ENCODE assay signal across 1 cellular context in genomic region chr1:20440785-20441200, GRCh38.
TF ChIP-seq lines count a peak whose summit lies in the region.

No MANE protein-coding gene starts in this region.

TF ChIP-seq in K562, 482 proteins besides CTCF, POLR2A, EP300 and RAD21 (continued from another document and continues in another):
- no peak for TF ChIP-seq NKRF (IDR thresholded peaks at IDR 0.05; ENCODE audit: borderline replicate concordance)
- TF ChIP-seq WHSC1 (IDR thresholded peaks at IDR 0.05; ENCODE audit: low read length) = no peak
- TF ChIP-seq AFF1 (IDR thresholded peaks at IDR 0.05; ENCODE audit: low read depth in 1 of 2, partially characterized antibody in 2 of 2) = peak in 1 of 2 experiments; percentile 80
- TF ChIP-seq CBX8 (IDR thresholded peaks at IDR 0.05; ENCODE audit: borderline replicate concordance, extremely low read depth, low read depth, low read length, poor library complexity, severe bottlenecking) = no peak
- TF ChIP-seq E2F5 (CRISPR knock-in tag; IDR thresholded peaks at IDR 0.05) = no peak
- no peak for TF ChIP-seq HSF4 (CRISPR knock-in tag; IDR thresholded peaks at IDR 0.05; ENCODE audit: borderline replicate concordance)
- no peak for TF ChIP-seq PHB (CRISPR knock-in tag; IDR thresholded peaks at IDR 0.05)
- TF ChIP-seq ZNF311 (CRISPR knock-in tag; IDR thresholded peaks at IDR 0.05) = no peak
- no peak for TF ChIP-seq EWSR1 (IDR thresholded peaks at IDR 0.05; ENCODE audit: borderline replicate concordance, low read depth, partially characterized antibody)
- no peak for TF ChIP-seq NFIX (CRISPR knock-in tag; IDR thresholded peaks at IDR 0.05; ENCODE audit: low read depth)
- no peak for TF ChIP-seq HES1 (IDR thresholded peaks at IDR 0.05; ENCODE audit: low read depth)
- TF ChIP-seq ZNF766 (CRISPR knock-in tag; conservative IDR thresholded peaks at IDR 0.05) = no peak
- TF ChIP-seq DNMT1 (IDR thresholded peaks at IDR 0.05) = no peak
- no peak for TF ChIP-seq ZBTB9 (CRISPR knock-in tag; IDR thresholded peaks at IDR 0.05)
- TF ChIP-seq ZNF133 (CRISPR knock-in tag; IDR thresholded peaks at IDR 0.05) = no peak
- no peak for TF ChIP-seq SLC30A9 (CRISPR knock-in tag; IDR thresholded peaks at IDR 0.05)
- TF ChIP-seq THRA (IDR thresholded peaks at IDR 0.05) = no peak
- TF ChIP-seq ARID1B (IDR thresholded peaks at IDR 0.05) = no peak
- TF ChIP-seq PCBP2 (IDR thresholded peaks at IDR 0.05; ENCODE audit: low read depth, low read length, poor library complexity, severe bottlenecking) = no peak
- no peak for TF ChIP-seq RFX5 (IDR thresholded peaks at IDR 0.05; ENCODE audit: low read depth, low read length)
- TF ChIP-seq ZNF316 (IDR thresholded peaks at IDR 0.05) = no peak
- TF ChIP-seq ZNF280B (CRISPR knock-in tag; IDR thresholded peaks at IDR 0.05) = no peak
- TF ChIP-seq MAX (CRISPR knock-in tag; IDR thresholded peaks at IDR 0.05) = peak; percentile 54
- no peak for TF ChIP-seq YY1 (IDR thresholded peaks at IDR 0.05; ENCODE audit: borderline replicate concordance in 1 of 3, control insufficient read depth in 1 of 3, extremely low read depth in 1 of 3, insufficient read depth in 3 of 3, insufficient read length in 1 of 3, insufficient replicate concordance in 2 of 3, low read depth in 1 of 3, low read length in 2 of 3)
- no peak for TF ChIP-seq NELFE (IDR thresholded peaks at IDR 0.05; ENCODE audit: insufficient read depth, insufficient read length)
- no peak for TF ChIP-seq ZFX (CRISPR knock-in tag; IDR thresholded peaks at IDR 0.05)
- TF ChIP-seq ZNF785 (CRISPR knock-in tag; IDR thresholded peaks at IDR 0.05) = no peak
- no peak for TF ChIP-seq ZNF146 (CRISPR knock-in tag; IDR thresholded peaks at IDR 0.05; ENCODE audit: unreplicated experiment)
- no peak for TF ChIP-seq NCOA4 (IDR thresholded peaks at IDR 0.05; ENCODE audit: partially characterized antibody)
- TF ChIP-seq ZNF318 (IDR thresholded peaks at IDR 0.05; ENCODE audit: borderline replicate concordance in 1 of 2, low read depth in 1 of 2) = no peak
- TF ChIP-seq RAD51 (IDR thresholded peaks at IDR 0.05; ENCODE audit: borderline replicate concordance, low read depth) = peak; percentile 95
- TF ChIP-seq MBD2 (IDR thresholded peaks at IDR 0.05; ENCODE audit: borderline replicate concordance, low read depth) = peak; percentile 81
